In genomic region chr4:176953021-176953420, GRCh38 we compare ENCODE assay signal across 20 cellular contexts.
DNase-seq lines count a peak whose midpoint lies in the region; ATAC-seq and TF ChIP-seq lines count a peak whose summit lies in the region.
"Had no signal": no experiment of that assay in that cellular context is flagged by ENCODE, and none has a peak within 500 bp of the region (broad histone marks: within the 10 kb centered on the region; RNA-seq: fewer than 3 reads in every experiment).

No MANE protein-coding gene starts in this region.

- peaks cover 14% of the 10 kb centered on the region for H3F3A ChIP-seq in SK-N-SH (replicated peaks; ENCODE audit: insufficient read depth)

- TF ChIP-seq RAD21 in SK-N-SH (IDR thresholded peaks at IDR 0.05; ENCODE audit: low read length) = no peak

- TF ChIP-seq CTCF in AG10803 (conservative IDR thresholded peaks at IDR 0.05; ENCODE audit: low read length) = no peak
- no peak for TF ChIP-seq CTCF in SK-N-SH (IDR thresholded peaks at IDR 0.05)
- no peak for TF ChIP-seq CTCF in osteoblast (IDR thresholded peaks at IDR 0.05; ENCODE audit: extremely low read depth, low read depth, low read length)
- no peak for TF ChIP-seq CTCF in GM10266 (IDR thresholded peaks at IDR 0.05; ENCODE audit: control insufficient read depth, insufficient read depth, low read depth, missing control alignments)

- no peaks in the 10 kb centered on the region for H3K27me3 ChIP-seq in SK-N-SH (ENCODE audit: insufficient read depth)
- no peaks in the 10 kb centered on the region for H3K27me3 ChIP-seq in osteoblast (ENCODE audit: insufficient read depth, low read length)
- H3K27me3 ChIP-seq: BLaER1 treated with 17β-estradiol and CSF1 and Interleukin-3, amounts not matched to agents 10 nM and 100 nM had no signal

- H3K9ac ChIP-seq in SK-N-SH = no peak overlapping the region
- H3K9ac ChIP-seq: BLaER1 treated with 17β-estradiol and CSF1 and Interleukin-3, amounts not matched to agents 10 nM and 100 nM had no signal

- DNase-seq in AG10803 (ENCODE audit: low read depth) (peak; percentile 69), SK-N-SH (no peak), fibroblast of gingiva (ENCODE audit: low read depth) (peak; percentile 48), osteoblast (ENCODE audit: insufficient read length, low spot score, missing footprints) (no peak), GM10266 (ENCODE audit: extremely low spot score) (no peak), COLO829 (ENCODE audit: low spot score) (no peak)
- DNase-seq: 8988T; ACHN; Calu3; CD4-positive, alpha-beta T cell; CD8-positive, alpha-beta memory T cell; COR-L47; DMS53; DMS79 treated with DMSO at 0.1 percent for 48 hours; GF-D8; GOT3 had no signal

- no peak for TF ChIP-seq EP300 in SK-N-SH (IDR thresholded peaks at IDR 0.05; ENCODE audit: borderline replicate concordance in 1 of 2, low read depth in 1 of 2, low read length in 1 of 2)

- peaks cover 0 to 4% of the 10 kb centered on the region in 2 experiments; a peak in 1 of 4 replicates for H3K4me1 ChIP-seq in SK-N-SH (ENCODE audit: control insufficient read depth in 1 of 2, insufficient read depth in 2 of 2, low read depth in 1 of 2, low read length in 1 of 2)
- no peaks in the 10 kb centered on the region for H3K4me1 ChIP-seq in osteoblast (ENCODE audit: insufficient read depth, low read length)
- H3K4me1 ChIP-seq: A549; BLaER1 treated with 17β-estradiol and CSF1 and Interleukin-3, amounts not matched to agents 10 nM and 100 nM had no signal

- no peak overlapping the region for H3K4me2 ChIP-seq in SK-N-SH
- no peak overlapping the region for H3K4me2 ChIP-seq in osteoblast (ENCODE audit: insufficient read depth, low read length)
- H3K4me2 ChIP-seq: A549; BLaER1 treated with 17β-estradiol and CSF1 and Interleukin-3, amounts not matched to agents 10 nM and 100 nM had no signal

- no peak overlapping the region for H3K4me3 ChIP-seq in AG10803 (ENCODE audit: low read length)
- no peak overlapping the region for H3K4me3 ChIP-seq in SK-N-SH (ENCODE audit: low read depth in 2 of 2, low read length in 1 of 2)
- no peak overlapping the region for H3K4me3 ChIP-seq in osteoblast (ENCODE audit: insufficient read depth, low read length)
- H3K4me3 ChIP-seq: A549; BLaER1 treated with 17β-estradiol and CSF1 and Interleukin-3, amounts not matched to agents 10 nM and 100 nM; HAP-1 had no signal

- H3K36me3 ChIP-seq in SK-N-SH (replicated peaks in 1 of 2; ENCODE audit: control insufficient read depth in 1 of 2, insufficient read depth in 2 of 2, low read length in 1 of 2) (no peaks in the 10 kb centered on the region), osteoblast (ENCODE audit: insufficient read depth, low read length) (no peaks in the 10 kb centered on the region)
- H3K36me3 ChIP-seq: BLaER1 treated with 17β-estradiol and CSF1 and Interleukin-3, amounts not matched to agents 10 nM and 100 nM; HAP-1 had no signal

- H4K20me1 ChIP-seq in SK-N-SH (ENCODE audit: insufficient read depth) (no peaks in the 10 kb centered on the region), osteoblast (ENCODE audit: insufficient read depth, low read length) (no peaks in the 10 kb centered on the region)
- H4K20me1 ChIP-seq: BLaER1 treated with 17β-estradiol and CSF1 and Interleukin-3, amounts not matched to agents 10 nM and 100 nM had no signal

- no peaks in the 10 kb centered on the region for H3K79me2 ChIP-seq in SK-N-SH (ENCODE audit: insufficient read depth)
- H3K79me2 ChIP-seq in osteoblast (ENCODE audit: insufficient read depth, low read length) = no peaks in the 10 kb centered on the region

- no peak for ATAC-seq in GM18517 (IDR thresholded peaks at IDR 0.05; ENCODE audit: unreplicated experiment)
- ATAC-seq: A549 had no signal

- POLR2A ChIA-PET in SK-N-SH (lab: Yijun Ruan, JAX) = no interaction called here

- WGBS in SK-N-SH (ENCODE audit: low lambda C conversion rate) = 30% methylated on average over 1 of the region's 1 CpG

- 0 out of 2 replicates have a peak overlapping the region, but pooled peaks have one; percentile 25 for H2AFZ ChIP-seq in SK-N-SH (ENCODE audit: low read depth)
- peak overlapping the region; percentile 12 for H2AFZ ChIP-seq in osteoblast (ENCODE audit: low read length)

- H3K9me3 ChIP-seq in SK-N-SH = no peaks in the 10 kb centered on the region
- H3K9me3 ChIP-seq in osteoblast (ENCODE audit: low read depth, low read length) = peaks cover 2% of the 10 kb centered on the region

- H3K9me2 ChIP-seq in SK-N-SH = no peaks in the 10 kb centered on the region

- peak overlapping the region; percentile 28 to 31; a peak in 3 of 4 replicates for H3K27ac ChIP-seq in SK-N-SH (ENCODE audit: low read depth in 2 of 2, low read length in 1 of 2)
- H3K27ac ChIP-seq in osteoblast (ENCODE audit: low read depth, low read length) = no peak overlapping the region
- H3K27ac ChIP-seq: A549; BLaER1 treated with 17β-estradiol and CSF1 and Interleukin-3, amounts not matched to agents 10 nM and 100 nM had no signal

- CTCF ChIA-PET in SK-N-SH (lab: Yijun Ruan, JAX) = interaction anchor here (1.3 kb wide), 1 partner anchor 94 kb away, joined by 3 read pairs; no protein-coding TSS in a partner anchor

TF ChIP-seq in SK-N-SH, 30 proteins besides CTCF, POLR2A, EP300 and RAD21:
- no peak for TF ChIP-seq MAX (IDR thresholded peaks at IDR 0.05; ENCODE audit: low read depth)
- peak; percentile 42; the same call in 1 of the 2 replicates for TF ChIP-seq TCF12 (IDR thresholded peaks at IDR 0.05)
- TF ChIP-seq SIN3A (IDR thresholded peaks at IDR 0.05; ENCODE audit: borderline replicate concordance, low read depth, low read length) = no peak
- TF ChIP-seq ELF1 (IDR thresholded peaks at IDR 0.05) = no peak

Comparison
In these comparisons a context has a peak if more than half of its experiments do, and no peak if none do; other contexts are left out.
1. DNase-seq: peak in AG10803 (single experiment) and fibroblast of gingiva (single experiment); none in SK-N-SH (single experiment), osteoblast (single experiment), GM10266 (single experiment) and COLO829 (single experiment).